In the genomic region with DNA sequence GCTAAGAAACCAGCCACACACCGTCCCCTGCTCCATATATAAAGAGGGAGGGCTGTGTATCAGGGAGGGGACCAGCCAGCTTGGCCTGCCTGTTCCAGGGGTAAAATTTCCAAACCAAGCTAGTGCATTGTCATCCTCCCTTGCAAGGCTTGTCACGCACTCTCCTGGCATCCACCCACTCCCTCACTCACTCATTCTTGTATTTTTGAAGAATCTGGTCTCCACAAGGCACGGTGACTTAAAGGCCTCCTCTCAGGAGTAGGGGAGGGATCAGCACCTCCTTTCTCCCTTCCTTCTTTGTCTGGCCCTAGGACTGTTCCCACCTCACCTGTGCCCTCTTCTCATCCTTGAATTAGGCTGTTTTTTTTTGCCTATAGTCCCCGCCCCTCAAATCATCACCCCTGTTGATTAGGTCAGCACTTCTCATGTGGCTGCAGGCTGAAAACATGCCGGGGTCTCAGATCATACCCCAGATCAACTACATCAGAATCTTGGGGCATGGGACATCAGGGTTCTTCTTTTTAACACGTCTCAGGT, we compare ENCODE assay signal across 15 cellular contexts. TPM values are rescaled to one million over a fixed set of nuclear protein-coding genes. Genes with fewer than 3 reads are reported as not detected.
DNase-seq lines count a peak whose midpoint lies in the region; TF ChIP-seq lines count a peak whose summit lies in the region.
"Had no signal": no experiment of that assay in that cellular context is flagged by ENCODE, and none has a peak within 500 bp of the region (broad histone marks: within the 10 kb centered on the region; RNA-seq: fewer than 3 reads in every experiment).

No MANE protein-coding gene starts in this region.

- H3K27me3 Mint-ChIP-seq in Caco-2 (ENCODE audit: insufficient read depth, unreplicated experiment) (no peaks in the 10 kb centered on the region), progenitor cell of endocrine pancreas (peaks cover 7% of the 10 kb centered on the region), Calu3 (ENCODE audit: unreplicated experiment) (no peaks in the 10 kb centered on the region)
- no peaks in the 10 kb centered on the region for H3K27me3 Mint-ChIP-seq in activated T-cell treated with anti-CD3 and anti-CD28 coated beads, Interleukin-2, amount 50 U/mL, for 24 hours

- WGBS in hepatocyte (ENCODE audit: low lambda C conversion rate, missing lambda C conversion rate), result 57% methylated on average over 6 of the region's 6 CpGs

- H3K4me2 ChIP-seq in Loucy (ENCODE audit: low read depth, low read length, poor library complexity, severe bottlenecking), result no peak overlapping the region
- H3K4me2 ChIP-seq in hepatocyte, result peak overlapping the region; percentile 26

- H3K4me1 ChIP-seq in Caco-2, result peaks cover 57% of the 10 kb centered on the region
- H3K4me1 ChIP-seq in Loucy (ENCODE audit: insufficient read depth, low read length, poor library complexity, severe bottlenecking), result peaks cover 47% of the 10 kb centered on the region
- H3K4me1 ChIP-seq in hepatocyte (ENCODE audit: insufficient read depth), result peaks cover 44% of the 10 kb centered on the region
- H3K4me1 ChIP-seq: uterus had no signal

- intact Hi-C loops in Caco-2 (cut with micrococcal nuclease; ENCODE audit: unreplicated experiment) (loop anchor here (1.0 to 5.0 kb wide), 6 partner anchors 10 to 121 kb away; partner anchors contain the start of gene ARHGAP29), Calu3 (cut with micrococcal nuclease; ENCODE audit: unreplicated experiment) (no loop called here)

- BruUV-seq in Caco-2 (replicated peaks; lab: Mats Ljungman, UMichigan) (no TSS peak), Calu3 (replicated peaks; lab: Mats Ljungman, UMichigan) (no TSS peak)

- no peaks in the 10 kb centered on the region for H3F3A ChIP-seq in Loucy (ENCODE audit: low read depth)

- H3K9me3 Mint-ChIP-seq in Caco-2 (ENCODE audit: unreplicated experiment) (no peaks in the 10 kb centered on the region), progenitor cell of endocrine pancreas (ENCODE audit: low read depth) (no peaks in the 10 kb centered on the region), Calu3 (ENCODE audit: low read depth, unreplicated experiment) (no peaks in the 10 kb centered on the region)
- H3K9me3 Mint-ChIP-seq in activated T-cell treated with anti-CD3 and anti-CD28 coated beads, Interleukin-2, amount 50 U/mL, for 24 hours, result no peaks in the 10 kb centered on the region
- H3K9me3 Mint-ChIP-seq: activated naive CD4-positive, alpha-beta T cell treated with anti-CD3 and anti-CD28 coated beads for 36 hours had no signal

- H3K27me3 ChIP-seq in Caco-2 (replicated peaks; ENCODE audit: control insufficient read depth, insufficient read depth, low read length) (no peaks in the 10 kb centered on the region), Loucy (ENCODE audit: insufficient read depth, low read length, poor library complexity, severe bottlenecking) (no peaks in the 10 kb centered on the region), hepatocyte (no peaks in the 10 kb centered on the region)
- H3K27me3 ChIP-seq: uterus had no signal

- CTCF ChIA-PET in Caco-2 (lab: Charles Lee) (no interaction called here), Calu3 (lab: Charles Lee) (no interaction called here)

- H3K9ac ChIP-seq in Loucy (ENCODE audit: low read depth, low read length, poor library complexity, severe bottlenecking), result no peak overlapping the region

- no peaks in the 10 kb centered on the region for H3K79me2 ChIP-seq in Loucy (ENCODE audit: insufficient read depth, low read length)
- H3K79me2 ChIP-seq in hepatocyte, result no peaks in the 10 kb centered on the region

- POLR2A ChIA-PET in Caco-2 (lab: Charles Lee), result no interaction called here

- DNase-seq in Caco-2, result no peak
- no peak for DNase-seq in hepatocyte (ENCODE audit: low spot score)
- no peak for DNase-seq in progenitor cell of endocrine pancreas (ENCODE audit: low spot score, unreplicated experiment)
- no peak for DNase-seq in ecto neural progenitor cell (ENCODE audit: low spot score)
- DNase-seq in NAMALWA (ENCODE audit: low spot score), result no peak
- DNase-seq in Calu3, result no peak
- DNase-seq in activated T-cell treated with anti-CD3 and anti-CD28 coated beads, Interleukin-2, amount 50 U/mL, for 24 hours, result no peak
- DNase-seq: activated CD4-positive, alpha-beta T cell treated with anti-CD3 and anti-CD28 coated beads for 48 hours; activated naive CD4-positive, alpha-beta T cell treated with anti-CD3 and anti-CD28 coated beads for 36 hours; COR-L47; mucosa of descending colon; stimulated activated CD4-positive, alpha-beta T cell treated with anti-CD3 and anti-CD28 coated beads, Interleukin-2, amount 100 ng/mL, for 48 hours had no signal

- H3K4me1 Mint-ChIP-seq in Caco-2 (ENCODE audit: low read depth, unreplicated experiment) (peaks cover 55% of the 10 kb centered on the region), progenitor cell of endocrine pancreas (ENCODE audit: low read depth) (peaks cover 41% of the 10 kb centered on the region), Calu3 (ENCODE audit: low read depth, unreplicated experiment) (peaks cover 9% of the 10 kb centered on the region)
- H3K4me1 Mint-ChIP-seq in activated T-cell treated with anti-CD3 and anti-CD28 coated beads, Interleukin-2, amount 50 U/mL, for 24 hours (ENCODE audit: low read depth), result no peaks in the 10 kb centered on the region

- H3K36me3 Mint-ChIP-seq in Caco-2 (ENCODE audit: insufficient read depth, unreplicated experiment) (no peaks in the 10 kb centered on the region), progenitor cell of endocrine pancreas (ENCODE audit: insufficient read depth) (no peaks in the 10 kb centered on the region), Calu3 (ENCODE audit: insufficient read depth, unreplicated experiment) (no peaks in the 10 kb centered on the region)
- no peaks in the 10 kb centered on the region for H3K36me3 Mint-ChIP-seq in activated T-cell treated with anti-CD3 and anti-CD28 coated beads, Interleukin-2, amount 50 U/mL, for 24 hours (ENCODE audit: low read depth)

- no peaks in the 10 kb centered on the region for H3K9me3 ChIP-seq in Caco-2
- H3K9me3 ChIP-seq in Loucy (ENCODE audit: insufficient read depth, low read depth, low read length), result no peaks in the 10 kb centered on the region
- no peaks in the 10 kb centered on the region for H3K9me3 ChIP-seq in hepatocyte (ENCODE audit: low read depth)
- H3K9me3 ChIP-seq: mucosa of descending colon, uterus had no signal

- H3K36me3 ChIP-seq in Caco-2 (ENCODE audit: control insufficient read depth, insufficient read depth, low read length), result no peaks in the 10 kb centered on the region
- no peaks in the 10 kb centered on the region for H3K36me3 ChIP-seq in Loucy (ENCODE audit: insufficient read depth, low read length)
- no peaks in the 10 kb centered on the region for H3K36me3 ChIP-seq in hepatocyte (replicated peaks; ENCODE audit: insufficient read depth, low read depth)
- H3K36me3 ChIP-seq: uterus had no signal

- H3K27ac Mint-ChIP-seq in Caco-2 (ENCODE audit: unreplicated experiment) (peak overlapping the region; percentile 88), progenitor cell of endocrine pancreas (peak overlapping the region; percentile 87), Calu3 (ENCODE audit: unreplicated experiment) (no peak overlapping the region)
- no peak overlapping the region for H3K27ac Mint-ChIP-seq in activated T-cell treated with anti-CD3 and anti-CD28 coated beads, Interleukin-2, amount 50 U/mL, for 24 hours
- H3K27ac Mint-ChIP-seq: activated naive CD4-positive, alpha-beta T cell treated with anti-CD3 and anti-CD28 coated beads for 36 hours had no signal

- H2AFZ ChIP-seq in Loucy (ENCODE audit: low read length) (0 out of 2 replicates have a peak overlapping the region, but pooled peaks have one; percentile 23), hepatocyte (no peak overlapping the region)

- H4K20me1 ChIP-seq in Loucy (ENCODE audit: insufficient read depth, low read length, poor library complexity, severe bottlenecking) (no peaks in the 10 kb centered on the region), hepatocyte (ENCODE audit: insufficient read depth, poor library complexity, severe bottlenecking) (no peaks in the 10 kb centered on the region)

- peak overlapping the region; percentile 77 for H3K27ac ChIP-seq in hepatocyte
- H3K27ac ChIP-seq: uterus had no signal

- H3K4me3 Mint-ChIP-seq in Caco-2 (ENCODE audit: unreplicated experiment) (peak overlapping the region; percentile 18), progenitor cell of endocrine pancreas (ENCODE audit: low read depth) (peak overlapping the region; percentile 44), Calu3 (ENCODE audit: low read depth, unreplicated experiment) (no peak overlapping the region)
- no peak overlapping the region for H3K4me3 Mint-ChIP-seq in activated T-cell treated with anti-CD3 and anti-CD28 coated beads, Interleukin-2, amount 50 U/mL, for 24 hours
- H3K4me3 Mint-ChIP-seq: activated naive CD4-positive, alpha-beta T cell treated with anti-CD3 and anti-CD28 coated beads for 36 hours had no signal

- H3K4me3 ChIP-seq in Caco-2 (ENCODE audit: low read depth, low read length), result no peak overlapping the region
- no peak overlapping the region for H3K4me3 ChIP-seq in Loucy (ENCODE audit: low read length, poor library complexity, severe bottlenecking)
- no peak overlapping the region for H3K4me3 ChIP-seq in hepatocyte
- H3K4me3 ChIP-seq: mucosa of descending colon, uterus had no signal

- no peaks in the 10 kb centered on the region for H3K9me2 ChIP-seq in Loucy (replicated peaks; ENCODE audit: low read depth, low read length)
- no peaks in the 10 kb centered on the region for H3K9me2 ChIP-seq in hepatocyte (replicated peaks; ENCODE audit: insufficient read depth)

- no peak for TF ChIP-seq CTCF in Caco-2 (IDR thresholded peaks at IDR 0.05; ENCODE audit: insufficient read depth in 1 of 2, low read depth in 1 of 2, low read length in 1 of 2, severe bottlenecking in 1 of 2, unreplicated experiment in 1 of 2)
- TF ChIP-seq CTCF in Loucy (conservative IDR thresholded peaks at IDR 0.05; ENCODE audit: low read length), result no peak
- no peak for TF ChIP-seq CTCF in hepatocyte (IDR thresholded peaks at IDR 0.05; ENCODE audit: poor library complexity)
- no peak for TF ChIP-seq CTCF in progenitor cell of endocrine pancreas (IDR thresholded peaks at IDR 0.05; ENCODE audit: unreplicated experiment)
- no peak for TF ChIP-seq CTCF in Calu3 (IDR thresholded peaks at IDR 0.05; ENCODE audit: unreplicated experiment)

RNA-seq across cellular contexts. Expression of gene ABCA4, which starts 5.0 kb away (rescaled TPM):
- total RNA-seq in Caco-2 (2022) (1.0 and 1.8 TPM in 2 replicates), hepatocyte (0.53 and 1.0 TPM in 2 replicates), progenitor cell of endocrine pancreas (0.86 and 2.0 TPM in 2 replicates), Calu3 (2022) (0.31 and 0.37 TPM in 2 replicates)
- polyA plus RNA-seq in hepatocyte, result 1.4 and 2.1 TPM in 2 replicates
- total RNA-seq: HT-29 had no signal

Comparison
In these comparisons a context has a peak if more than half of its experiments do, and no peak if none do; other contexts are left out.
1. H3K27ac Mint-ChIP-seq: peak in Caco-2 (single experiment) and progenitor cell of endocrine pancreas (single experiment); none in Calu3 (single experiment) and activated T-cell treated with anti-CD3 and anti-CD28 coated beads, Interleukin-2, amount 50 U/mL, for 24 hours (single experiment).
2. H3K4me3 Mint-ChIP-seq: peak in Caco-2 (single experiment) and progenitor cell of endocrine pancreas (single experiment); none in Calu3 (single experiment) and activated T-cell treated with anti-CD3 and anti-CD28 coated beads, Interleukin-2, amount 50 U/mL, for 24 hours (single experiment).